ENCODE assay signal across 20 cellular contexts in genomic region chrX:43822015-43822414, GRCh38.
DNase-seq lines count a peak whose midpoint lies in the region; ATAC-seq, FAIRE-seq and TF ChIP-seq lines count a peak whose summit lies in the region.
"Had no signal": no experiment of that assay in that cellular context is flagged by ENCODE, and none has a peak within 500 bp of the region (broad histone marks: within the 10 kb centered on the region; RNA-seq: fewer than 3 reads in every experiment).

No MANE protein-coding gene starts in this region.

- H2AFZ ChIP-seq in endothelial cell of umbilical vein (ENCODE audit: low read depth, low read length): no peak overlapping the region

- H3K79me2 ChIP-seq in endothelial cell of umbilical vein (ENCODE audit: control insufficient read depth, insufficient read depth, low read length): no peaks in the 10 kb centered on the region

- H3K4me1 ChIP-seq in endothelial cell of umbilical vein (ENCODE audit: control insufficient read depth, extremely low read depth, insufficient read depth, low read length): no peaks in the 10 kb centered on the region
- H3K4me1 ChIP-seq: psoas muscle, suprapubic skin had no signal

- BruUV-seq in endothelial cell of umbilical vein (replicated peaks; lab: Mats Ljungman, UMichigan): no TSS peak

- H3K4me1 Mint-ChIP-seq in activated naive CD4-positive, alpha-beta T cell treated with anti-CD3 and anti-CD28 coated beads for 36 hours (ENCODE audit: low read depth): no peaks in the 10 kb centered on the region
- H3K4me1 Mint-ChIP-seq: activated CD4-positive, alpha-beta T cell treated with anti-CD3 and anti-CD28 coated beads, Interleukin-2, amount 10 ng/mL, durations not matched to agents 24 days and 14 days; CD14-positive monocyte had no signal

- peak; percentile 2 for DNase-seq in Daoy (ENCODE audit: low read depth)
- peak; percentile 4 for DNase-seq in RCC 7860 (ENCODE audit: low spot score)
- DNase-seq in endothelial cell of umbilical vein (ENCODE audit: low read depth, low spot score): no peak
- DNase-seq in kidney glomerular epithelial cell (lab: John Stamatoyannopoulos, UW): peak; percentile 16
- DNase-seq in MG63: no peak
- no peak for DNase-seq in activated CD4-positive, alpha-beta T cell treated with anti-CD3 and anti-CD28 coated beads, Interleukin-2, amount 50 U/mL, for 48 hours
- DNase-seq in activated naive CD4-positive, alpha-beta T cell treated with anti-CD3 and anti-CD28 coated beads for 36 hours: no peak
- DNase-seq: activated CD4-positive, alpha-beta T cell treated with anti-CD3 and anti-CD28 coated beads, Interleukin-2, amount 10 ng/mL, durations not matched to agents 24 days and 14 days; activated CD8-positive, alpha-beta memory T cell treated with anti-CD3 and anti-CD28 coated beads, Interleukin-2, amount 50 U/mL, for 4 hours; activated gamma-delta T cell treated with Interleukin-2 at 50 U/mL for 16 hours; DMS53; foreskin melanocyte; left colon; NCI-H1930; psoas muscle; stimulated activated CD8-positive, alpha-beta memory T cell treated with anti-CD3 and anti-CD28 coated beads, Interleukin-4, amount 100 ng/mL, for 48 hours had no signal

- dilution Hi-C loops in endothelial cell of umbilical vein (cut with MboI; ENCODE audit: extremely low pct_ligation_motif_present, low sequenced_read_pairs): no loop called here

- H3K27me3 ChIP-seq in endothelial cell of umbilical vein (ENCODE audit: control insufficient read depth in 2 of 2, insufficient read depth in 2 of 2, low read length in 2 of 2) (no peaks in the 10 kb centered on the region), MG63 (no peaks in the 10 kb centered on the region)
- H3K27me3 ChIP-seq: suprapubic skin had no signal

- POLR2A ChIA-PET in endothelial cell of umbilical vein (lab: Charles Lee): no interaction called here

- no peaks in the 10 kb centered on the region for H3K36me3 Mint-ChIP-seq in activated naive CD4-positive, alpha-beta T cell treated with anti-CD3 and anti-CD28 coated beads for 36 hours (ENCODE audit: low read depth)
- H3K36me3 Mint-ChIP-seq: CD14-positive monocyte had no signal

- no peak overlapping the region for H3K4me3 Mint-ChIP-seq in activated naive CD4-positive, alpha-beta T cell treated with anti-CD3 and anti-CD28 coated beads for 36 hours
- H3K4me3 Mint-ChIP-seq: activated CD4-positive, alpha-beta T cell treated with anti-CD3 and anti-CD28 coated beads, Interleukin-2, amount 10 ng/mL, durations not matched to agents 24 days and 14 days; CD14-positive monocyte had no signal

- no peaks in the 10 kb centered on the region for H3K9me1 ChIP-seq in endothelial cell of umbilical vein (replicated peaks; ENCODE audit: control insufficient read depth, extremely low read depth, insufficient read depth, low read length)

- H3K4me3 ChIP-seq in endothelial cell of umbilical vein (replicated peaks in 1 of 3; ENCODE audit: insufficient read depth in 1 of 3, low read depth in 1 of 3, low read length in 3 of 3) (no peak overlapping the region), MG63 (no peak overlapping the region)
- H3K4me3 ChIP-seq: psoas muscle, suprapubic skin had no signal

- no peak overlapping the region for H3K27ac ChIP-seq in endothelial cell of umbilical vein (ENCODE audit: insufficient read depth, low read depth, low read length)
- H3K27ac ChIP-seq: psoas muscle, suprapubic skin had no signal

- H3K9ac ChIP-seq in endothelial cell of umbilical vein (replicated peaks; ENCODE audit: extremely low read depth, insufficient read depth, low read length): no peak overlapping the region

- FAIRE-seq in RCC 7860 (lab: Jason Lieb, UNC) (no peak), endothelial cell of umbilical vein (lab: Jason Lieb, UNC) (no peak)
- FAIRE-seq: TTC549 had no signal

- H3K4me2 ChIP-seq in endothelial cell of umbilical vein (ENCODE audit: insufficient read depth, low read length): no peak overlapping the region

- CTCF ChIA-PET in endothelial cell of umbilical vein (lab: Charles Lee): no interaction called here
- CTCF ChIA-PET in activated naive CD4-positive, alpha-beta T cell treated with anti-CD3 and anti-CD28 coated beads for 36 hours (lab: Charles Lee): no interaction called here

- no peaks in the 10 kb centered on the region for H3K9me3 Mint-ChIP-seq in activated naive CD4-positive, alpha-beta T cell treated with anti-CD3 and anti-CD28 coated beads for 36 hours

- H3K36me3 ChIP-seq in endothelial cell of umbilical vein (ENCODE audit: control insufficient read depth in 2 of 2, extremely low read depth in 1 of 2, insufficient read depth in 2 of 2, low read length in 2 of 2) (no peaks in the 10 kb centered on the region), MG63 (no peaks in the 10 kb centered on the region)
- H3K36me3 ChIP-seq: suprapubic skin had no signal

- no peak for TF ChIP-seq CTCF in endothelial cell of umbilical vein (IDR thresholded peaks at IDR 0.05; ENCODE audit: extremely low read depth in 1 of 2, insufficient read depth in 1 of 2, low read depth in 1 of 2, low read length in 2 of 2)

- no peaks in the 10 kb centered on the region for H4K20me1 ChIP-seq in endothelial cell of umbilical vein (replicated peaks; ENCODE audit: control insufficient read depth, extremely low read depth, insufficient read depth, low read length)

- H3K9me3 ChIP-seq in endothelial cell of umbilical vein (replicated peaks; ENCODE audit: control insufficient read depth, insufficient read depth, low read length) (no peaks in the 10 kb centered on the region), MG63 (no peaks in the 10 kb centered on the region)
- H3K9me3 ChIP-seq: psoas muscle, suprapubic skin had no signal

- no peak overlapping the region for H3K27ac Mint-ChIP-seq in activated naive CD4-positive, alpha-beta T cell treated with anti-CD3 and anti-CD28 coated beads for 36 hours
- H3K27ac Mint-ChIP-seq: activated CD4-positive, alpha-beta T cell treated with anti-CD3 and anti-CD28 coated beads, Interleukin-2, amount 10 ng/mL, durations not matched to agents 24 days and 14 days; CD14-positive monocyte had no signal

- peaks cover under 1% of the 10 kb centered on the region for H3K27me3 Mint-ChIP-seq in activated naive CD4-positive, alpha-beta T cell treated with anti-CD3 and anti-CD28 coated beads for 36 hours (ENCODE audit: low read depth)

- ATAC-seq in HG02759 (IDR thresholded peaks at IDR 0.05; ENCODE audit: unreplicated experiment): no peak
- ATAC-seq: left colon, psoas muscle had no signal

- no peak for TF ChIP-seq POLR2A in endothelial cell of umbilical vein (IDR thresholded peaks at IDR 0.05; ENCODE audit: low read depth, low read length)

- intact Hi-C loops in endothelial cell of umbilical vein (cut with micrococcal nuclease): no loop called here
- intact Hi-C loops in activated naive CD4-positive, alpha-beta T cell treated with anti-CD3 and anti-CD28 coated beads for 36 hours (cut with micrococcal nuclease): no loop called here

TF ChIP-seq in endothelial cell of umbilical vein, 7 proteins besides CTCF, POLR2A, EP300 and RAD21:
- TF ChIP-seq FOS (IDR thresholded peaks at IDR 0.05; ENCODE audit: borderline replicate concordance, insufficient read depth, low read length) (peak; percentile 24), JUN (IDR thresholded peaks at IDR 0.05; ENCODE audit: borderline replicate concordance, insufficient read depth, insufficient read length, low read depth) (no peak), MYC (IDR thresholded peaks at IDR 0.05; ENCODE audit: low read depth, low read length) (no peak)

Comparison
In these comparisons a context has a peak if more than half of its experiments do, and no peak if none do; other contexts are left out.
1. DNase-seq: peak in Daoy (single experiment), RCC 7860 (single experiment) and kidney glomerular epithelial cell (single experiment); none in endothelial cell of umbilical vein (single experiment), MG63 (single experiment), activated CD4-positive, alpha-beta T cell treated with anti-CD3 and anti-CD28 coated beads, Interleukin-2, amount 50 U/mL, for 48 hours (0 of 2) and activated naive CD4-positive, alpha-beta T cell treated with anti-CD3 and anti-CD28 coated beads for 36 hours (single experiment).